Comparison of ENCODE assay signal across 14 cellular contexts in the genomic region with DNA sequence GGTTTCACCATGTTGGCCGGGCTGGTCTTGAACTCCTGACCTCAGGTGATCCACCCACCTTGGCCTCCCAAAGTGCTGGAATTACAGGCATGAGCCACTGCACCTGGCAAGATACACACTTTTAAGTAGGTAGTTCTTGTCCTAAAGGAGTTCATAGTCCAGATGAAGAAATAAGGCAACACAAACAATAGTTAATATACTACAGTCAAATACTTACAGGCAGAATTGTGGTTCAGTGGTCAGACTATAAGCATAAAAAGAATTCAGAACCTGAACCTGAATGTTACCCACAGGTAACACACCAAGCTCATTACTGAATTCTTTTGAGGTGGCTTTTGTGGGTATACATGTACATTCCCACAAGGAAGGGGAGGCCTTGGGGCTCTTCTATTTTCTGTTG. TPM values are rescaled to one million over a fixed set of nuclear protein-coding genes. Genes with fewer than 3 reads are reported as not detected.
DNase-seq lines count a peak whose midpoint lies in the region; ATAC-seq and TF ChIP-seq lines count a peak whose summit lies in the region.
"Had no signal": no experiment of that assay in that cellular context is flagged by ENCODE, and none has a peak within 500 bp of the region (broad histone marks: within the 10 kb centered on the region; RNA-seq: fewer than 3 reads in every experiment).

No MANE protein-coding gene starts in this region.

- TF ChIP-seq EP300 in transverse colon (IDR thresholded peaks at IDR 0.05; ENCODE audit: low read depth) = no peak

- H3K9me3 ChIP-seq in SK-N-MC (ENCODE audit: low read depth, low read length) (no peaks in the 10 kb centered on the region), hepatocyte (ENCODE audit: low read depth) (no peaks in the 10 kb centered on the region), transverse colon (no peaks in the 10 kb centered on the region)

- H3K27ac ChIP-seq in SK-N-MC = no peak overlapping the region
- H3K27ac ChIP-seq in hepatocyte = peak overlapping the region; percentile 45
- peak overlapping the region in 3 of 4 donors; percentile 89 to 95 (median 92) for H3K27ac ChIP-seq in transverse colon
- H3K27ac ChIP-seq: RWPE1 had no signal

- H3K4me3 Mint-ChIP-seq in activated naive CD4-positive, alpha-beta T cell treated with anti-CD3 and anti-CD28 coated beads, Interleukin-2, amount 50 U/mL, for 24 hours = peak overlapping the region; percentile 100
- H3K4me3 Mint-ChIP-seq in activated naive CD4-positive, alpha-beta T cell treated with anti-CD3 and anti-CD28 coated beads, Interleukin-2, amount 10 ng/mL, durations not matched to agents 7 days and 5 days = no peak overlapping the region

- peak overlapping the region; percentile 89 for H3K4me2 ChIP-seq in hepatocyte

- no peak for TF ChIP-seq CTCF in hepatocyte (IDR thresholded peaks at IDR 0.05; ENCODE audit: poor library complexity)
- no peak for TF ChIP-seq CTCF in transverse colon (IDR thresholded peaks at IDR 0.05)

- WGBS in hepatocyte (ENCODE audit: low lambda C conversion rate, missing lambda C conversion rate) = 86% methylated on average over 1 of the region's 1 CpG
- WGBS in transverse colon (ENCODE audit: low coverage in 1 of 2), 2 donors = 62% methylated on average over 1 of the region's 1 CpG; no CpG with 5 or more reads in 1 of the 2 donors

- H3K79me2 ChIP-seq in hepatocyte = peaks cover 63% of the 10 kb centered on the region

- in situ Hi-C loops in transverse colon (cut with MboI; ENCODE audit: low pct_ligation_motif_present in 1 of 4, low pct_unique_long_range_greater_than_20kb in 1 of 4, low sequenced_read_pairs in 3 of 4) = no loop called here

- H3K36me3 ChIP-seq in SK-N-MC (ENCODE audit: insufficient read depth, low read length) (peaks cover 23% of the 10 kb centered on the region), hepatocyte (replicated peaks; ENCODE audit: insufficient read depth, low read depth) (no peaks in the 10 kb centered on the region), transverse colon (peaks cover 0 to 8% (median 0%) of the 10 kb centered on the region in 4 donors)

- H3K36me3 Mint-ChIP-seq in activated naive CD4-positive, alpha-beta T cell treated with anti-CD3 and anti-CD28 coated beads, Interleukin-2, amount 50 U/mL, for 24 hours = peaks cover 3% of the 10 kb centered on the region
- H3K36me3 Mint-ChIP-seq in activated naive CD4-positive, alpha-beta T cell treated with anti-CD3 and anti-CD28 coated beads, Interleukin-2, amount 10 ng/mL, durations not matched to agents 7 days and 5 days = peaks cover 10% of the 10 kb centered on the region

- H3K27me3 Mint-ChIP-seq in activated naive CD4-positive, alpha-beta T cell treated with anti-CD3 and anti-CD28 coated beads, Interleukin-2, amount 50 U/mL, for 24 hours = no peaks in the 10 kb centered on the region
- peaks cover 10% of the 10 kb centered on the region for H3K27me3 Mint-ChIP-seq in activated naive CD4-positive, alpha-beta T cell treated with anti-CD3 and anti-CD28 coated beads, Interleukin-2, amount 10 ng/mL, durations not matched to agents 7 days and 5 days

- CTCF ChIA-PET in activated naive CD4-positive, alpha-beta T cell treated with anti-CD3 and anti-CD28 coated beads, Interleukin-2, amount 10 ng/mL, durations not matched to agents 7 days and 5 days (lab: Charles Lee) = no interaction called here

- H3K4me1 ChIP-seq in hepatocyte (ENCODE audit: insufficient read depth) = peaks cover 9% of the 10 kb centered on the region
- H3K4me1 ChIP-seq in transverse colon = peaks cover 8 to 30% (median 15%) of the 10 kb centered on the region in 4 donors

- H4K20me1 ChIP-seq in hepatocyte (ENCODE audit: insufficient read depth, poor library complexity, severe bottlenecking) = peaks cover 4% of the 10 kb centered on the region

- H3K27me3 ChIP-seq in hepatocyte = no peaks in the 10 kb centered on the region
- H3K27me3 ChIP-seq in transverse colon = no peaks in the 10 kb centered on the region

- DNase-seq in activated naive CD4-positive, alpha-beta T cell treated with anti-CD3 and anti-CD28 coated beads, Interleukin-2, amount 10 ng/mL, durations not matched to agents 7 days and 5 days = no peak
- no peak for DNase-seq in SK-N-MC (ENCODE audit: low read depth, low spot score)
- DNase-seq in hepatocyte (ENCODE audit: low spot score) = no peak
- no peak for DNase-seq in transverse colon
- DNase-seq in kidney tubule cell (ENCODE audit: low spot score) = no peak
- DNase-seq in sciatic nerve (ENCODE audit: low spot score) = no peak
- DNase-seq in cortex of kidney (lab: John Stamatoyannopoulos, UW) = no peak
- DNase-seq: DMS79, GOT3, left colon, NCI-H1092 treated with DMSO at 0.1 percent for 48 hours, NCI-H446 had no signal

- peak overlapping the region; percentile 35 for H3K9ac ChIP-seq in SK-N-MC (ENCODE audit: insufficient read length)

- intact Hi-C loops in transverse colon (cut with DNase I; ENCODE audit: low total_unique reads) (no loop called here), sciatic nerve (cut with DNase I) (no loop called here)

- TF ChIP-seq POLR2A in transverse colon (IDR thresholded peaks at IDR 0.05) = no peak

- H3K9me2 ChIP-seq in hepatocyte (replicated peaks; ENCODE audit: insufficient read depth) = no peaks in the 10 kb centered on the region

- no peak for ATAC-seq in sciatic nerve
- ATAC-seq: left colon had no signal

- peaks cover 32% of the 10 kb centered on the region for H3K4me1 Mint-ChIP-seq in activated naive CD4-positive, alpha-beta T cell treated with anti-CD3 and anti-CD28 coated beads, Interleukin-2, amount 50 U/mL, for 24 hours
- H3K4me1 Mint-ChIP-seq in activated naive CD4-positive, alpha-beta T cell treated with anti-CD3 and anti-CD28 coated beads, Interleukin-2, amount 10 ng/mL, durations not matched to agents 7 days and 5 days = peaks cover 36% of the 10 kb centered on the region

- no peaks in the 10 kb centered on the region for H3K9me3 Mint-ChIP-seq in activated naive CD4-positive, alpha-beta T cell treated with anti-CD3 and anti-CD28 coated beads, Interleukin-2, amount 50 U/mL, for 24 hours
- H3K9me3 Mint-ChIP-seq in activated naive CD4-positive, alpha-beta T cell treated with anti-CD3 and anti-CD28 coated beads, Interleukin-2, amount 10 ng/mL, durations not matched to agents 7 days and 5 days = no peaks in the 10 kb centered on the region

- no peak overlapping the region for H3K27ac Mint-ChIP-seq in activated naive CD4-positive, alpha-beta T cell treated with anti-CD3 and anti-CD28 coated beads, Interleukin-2, amount 50 U/mL, for 24 hours
- H3K27ac Mint-ChIP-seq in activated naive CD4-positive, alpha-beta T cell treated with anti-CD3 and anti-CD28 coated beads, Interleukin-2, amount 10 ng/mL, durations not matched to agents 7 days and 5 days = no peak overlapping the region

- H2AFZ ChIP-seq in hepatocyte = no peak overlapping the region

- H3K4me3 ChIP-seq in SK-N-MC = no peak overlapping the region
- H3K4me3 ChIP-seq in hepatocyte = no peak overlapping the region
- peak overlapping the region in 1 of 4 donors; percentile 96 for H3K4me3 ChIP-seq in transverse colon

RNA-seq across cellular contexts. Expression of gene SDHB, which starts 1.8 kb away (rescaled TPM):
- total RNA-seq in hepatocyte = 175 and 181 TPM in 2 replicates
- 105 and 144 TPM in 2 replicates for polyA plus RNA-seq in hepatocyte
- 100 to 1,000 TPM in 3 of 4 donors, 10 to 100 TPM in 1; 98.7 to 266 (median 153) TPM for total RNA-seq in transverse colon
- 69.4 TPM for total RNA-seq in sciatic nerve

RNA-seq across cellular contexts. Expression of gene ATP13A2, which starts 40.3 kb away (rescaled TPM):
- 20.7 and 30.0 TPM in 2 replicates for total RNA-seq in hepatocyte
- 52.3 and 53.4 TPM in 2 replicates for polyA plus RNA-seq in hepatocyte
- 10 to 100 TPM; 34.4 to 70.8 (median 60.9) TPM for total RNA-seq in transverse colon
- 40.8 TPM for total RNA-seq in sciatic nerve
